Comparison of ENCODE assay signal across 8 cellular contexts in genomic region chr7:120272896-120273475, GRCh38. TPM values are rescaled to one million over a fixed set of nuclear protein-coding genes. Genes with fewer than 3 reads are reported as not detected.
DNase-seq lines count a peak whose midpoint lies in the region; ATAC-seq and TF ChIP-seq lines count a peak whose summit lies in the region.

Gene KCND2 (plus strand): TSS chr7:120273175.

- CTCF ChIA-PET in mammary epithelial cell (lab: Charles Lee; ENCODE audit: low non-redundant PET): no interaction called here
- CTCF ChIA-PET in CD8-positive, alpha-beta T cell (lab: Charles Lee): no interaction called here

- H3K4me2 ChIP-seq in MM.1S (ENCODE audit: low read depth, low read length) (peak within 1 kb of the TSS; percentile 95), mammary epithelial cell (ENCODE audit: insufficient read depth, low read depth, low read length) (peak within 1 kb of the TSS; percentile 72)

- H3K4me3 Mint-ChIP-seq in natural killer cell treated with Interleukin-12 subunit alpha and Interleukin-12 subunit beta and Interleukin-15 and Interleukin-18, amount 100 ng/mL, for 72 hours: no peak within 1 kb of the TSS
- no peak within 1 kb of the TSS for H3K4me3 Mint-ChIP-seq in CD8-positive, alpha-beta T cell

- H3K36me3 Mint-ChIP-seq in natural killer cell treated with Interleukin-12 subunit alpha and Interleukin-12 subunit beta and Interleukin-15 and Interleukin-18, amount 100 ng/mL, for 72 hours: no peaks in the 10 kb centered on the region
- H3K36me3 Mint-ChIP-seq in CD8-positive, alpha-beta T cell: no peaks in the 10 kb centered on the region

- peaks cover 6% of the 10 kb centered on the region in 2 donors for H3K27me3 Mint-ChIP-seq in natural killer cell treated with Interleukin-12 subunit alpha and Interleukin-12 subunit beta and Interleukin-15 and Interleukin-18, amount 100 ng/mL, for 72 hours
- H3K27me3 Mint-ChIP-seq in CD8-positive, alpha-beta T cell (ENCODE audit: low read depth): peaks cover 30% of the 10 kb centered on the region

- intact Hi-C loops in mammary epithelial cell (cut with micrococcal nuclease) (loop anchor here (1.0 to 5.0 kb wide), 3 partner anchors 282 to 1001 kb away; no protein-coding TSS in a partner anchor), right lobe of liver (cut with DNase I) (no loop called here)
- intact Hi-C loops in CD8-positive, alpha-beta T cell (cut with DNase I, micrococcal nuclease): no loop called here

- peak within 1 kb of the TSS; percentile 76 for H3K4me3 ChIP-seq in MM.1S (ENCODE audit: low read length)
- H3K4me3 ChIP-seq in mammary epithelial cell (replicated peaks in 1 of 3; ENCODE audit: insufficient read depth in 1 of 3, low read depth in 2 of 3, low read length in 3 of 3): peak within 1 kb of the TSS; percentile 31 to 44 (median 43)
- peak within 1 kb of the TSS; percentile 12 to 21 (median 13) for H3K4me3 ChIP-seq in right lobe of liver
- peak within 1 kb of the TSS; percentile 16 to 52 (median 20) for H3K4me3 ChIP-seq in tibial nerve
- H3K4me3 ChIP-seq in CD8-positive, alpha-beta T cell (ENCODE audit: low read depth, low read length): no peak within 1 kb of the TSS

- TF ChIP-seq CTCF in GM13976 (IDR thresholded peaks at IDR 0.05; ENCODE audit: borderline replicate concordance, control extremely low read depth, extremely low read depth, insufficient read depth, missing control alignments) (no peak), MM.1S (IDR thresholded peaks at IDR 0.05; ENCODE audit: low read length) (no peak), mammary epithelial cell (conservative IDR thresholded peaks at IDR 0.05 in 1 of 2, IDR thresholded peaks at IDR 0.05 in 1 of 2; ENCODE audit: extremely low read depth in 1 of 2, insufficient read depth in 1 of 2, low read depth in 1 of 2, low read length in 2 of 2) (no peak), right lobe of liver (IDR thresholded peaks at IDR 0.05) (no peak), tibial nerve (IDR thresholded peaks at IDR 0.05) (no peak)
- TF ChIP-seq CTCF in CD8-positive, alpha-beta T cell (IDR thresholded peaks at IDR 0.05): no peak

- H3K9me3 ChIP-seq in MM.1S (replicated peaks; ENCODE audit: insufficient read depth, low read length) (no peaks in the 10 kb centered on the region), mammary epithelial cell (replicated peaks; ENCODE audit: insufficient read depth, low read length) (no peaks in the 10 kb centered on the region), right lobe of liver (no peaks in the 10 kb centered on the region), tibial nerve (peaks cover 0 to 7% (median 0%) of the 10 kb centered on the region in 4 donors)
- H3K9me3 ChIP-seq in CD8-positive, alpha-beta T cell (ENCODE audit: low read length): no peaks in the 10 kb centered on the region

- dilution Hi-C loops in mammary epithelial cell (cut with HindIII; ENCODE audit: low sequenced_read_pairs): no loop called here

- H3K9me2 ChIP-seq in MM.1S (replicated peaks; ENCODE audit: insufficient read depth, low read length): no peaks in the 10 kb centered on the region

- DNase-seq in GM13976 (ENCODE audit: low spot score): peak; percentile 46
- DNase-seq in MM.1S: peak; percentile 21
- no peak for DNase-seq in mammary epithelial cell
- DNase-seq in right lobe of liver: no peak
- no peak for DNase-seq in tibial nerve (ENCODE audit: low spot score in 2 of 2)
- no peak for DNase-seq in natural killer cell treated with Interleukin-12 subunit alpha and Interleukin-12 subunit beta and Interleukin-15 and Interleukin-18, amount 100 ng/mL, for 72 hours (ENCODE audit: low spot score)
- no peak for DNase-seq in CD8-positive, alpha-beta T cell

- no peak within 1 kb of the TSS for H3K27ac Mint-ChIP-seq in natural killer cell treated with Interleukin-12 subunit alpha and Interleukin-12 subunit beta and Interleukin-15 and Interleukin-18, amount 100 ng/mL, for 72 hours
- H3K27ac Mint-ChIP-seq in CD8-positive, alpha-beta T cell: no peak within 1 kb of the TSS

- H3K36me3 ChIP-seq in MM.1S (replicated peaks; ENCODE audit: insufficient read depth, low read length) (no peaks in the 10 kb centered on the region), mammary epithelial cell (ENCODE audit: insufficient read depth, low read length) (no peaks in the 10 kb centered on the region), right lobe of liver (no peaks in the 10 kb centered on the region), tibial nerve (no peaks in the 10 kb centered on the region)
- no peaks in the 10 kb centered on the region for H3K36me3 ChIP-seq in CD8-positive, alpha-beta T cell (ENCODE audit: insufficient read depth, low read length)

- 0 out of 2 replicates have a peak, but pooled peaks cover 5% of the 10 kb centered on the region for H3F3A ChIP-seq in MM.1S (ENCODE audit: insufficient read depth, low read length)

- TF ChIP-seq EP300 in tibial nerve (IDR thresholded peaks at IDR 0.05): no peak

- peaks cover 2% of the 10 kb centered on the region for H3K9me3 Mint-ChIP-seq in natural killer cell treated with Interleukin-12 subunit alpha and Interleukin-12 subunit beta and Interleukin-15 and Interleukin-18, amount 100 ng/mL, for 72 hours
- peaks cover 5% of the 10 kb centered on the region for H3K9me3 Mint-ChIP-seq in CD8-positive, alpha-beta T cell

- WGBS in mammary epithelial cell (ENCODE audit: low coverage, missing lambda C conversion rate): 0% methylated on average over 8 of the region's 59 CpGs
- 4% methylated on average over 27 of the region's 59 CpGs for WGBS in right lobe of liver (ENCODE audit: insufficient coverage, low coverage, low lambda C conversion rate, missing lambda C conversion rate)
- WGBS in tibial nerve, 2 donors: 0 to 2% methylated on average over 25 to 45 of the region's 59 CpGs

- in situ Hi-C loops in GM13976 (cut with MboI; ENCODE audit: low sequenced_read_pairs, unreplicated experiment): loop anchor here (10.0 to 25.0 kb wide), 5 partner anchors 122 to 1011 kb away; no protein-coding TSS in a partner anchor
- in situ Hi-C loops in mammary epithelial cell (cut with MboI; ENCODE audit: low sequenced_read_pairs in 2 of 2): loop anchor here (25.0 kb wide), 2 partner anchors 336 to 1011 kb away; no protein-coding TSS in a partner anchor

- H3K27me3 ChIP-seq in MM.1S (replicated peaks; ENCODE audit: insufficient read depth, low read length) (no peaks in the 10 kb centered on the region), mammary epithelial cell (ENCODE audit: insufficient read depth, low read length) (peaks cover 10% of the 10 kb centered on the region), right lobe of liver (peaks cover 0 to 3% of the 10 kb centered on the region in 2 donors), tibial nerve (peaks cover 0 to 20% of the 10 kb centered on the region in 2 donors)
- no peaks in the 10 kb centered on the region for H3K27me3 ChIP-seq in CD8-positive, alpha-beta T cell (ENCODE audit: insufficient read depth, low read length)

- H3K9ac ChIP-seq in MM.1S (ENCODE audit: low read length) (peak within 1 kb of the TSS; percentile 50; the same call in 1 of the 2 replicates), mammary epithelial cell (ENCODE audit: insufficient read depth, low read length) (no peak within 1 kb of the TSS)

- POLR2A ChIA-PET in CD8-positive, alpha-beta T cell (lab: Charles Lee): no interaction called here

- no peaks in the 10 kb centered on the region for H3K4me1 Mint-ChIP-seq in natural killer cell treated with Interleukin-12 subunit alpha and Interleukin-12 subunit beta and Interleukin-15 and Interleukin-18, amount 100 ng/mL, for 72 hours (ENCODE audit: low read depth in 2 of 2)
- no peaks in the 10 kb centered on the region for H3K4me1 Mint-ChIP-seq in CD8-positive, alpha-beta T cell (ENCODE audit: low read depth)

- H3K79me2 ChIP-seq in MM.1S (ENCODE audit: low read length) (no peaks in the 10 kb centered on the region), mammary epithelial cell (ENCODE audit: insufficient read depth, low read length) (no peaks in the 10 kb centered on the region)

- H3K27ac ChIP-seq in MM.1S (ENCODE audit: low read length) (no peak within 1 kb of the TSS), mammary epithelial cell (ENCODE audit: insufficient read depth, low read depth, low read length) (no peak within 1 kb of the TSS), right lobe of liver (no peak within 1 kb of the TSS), tibial nerve (no peak within 1 kb of the TSS)
- no peak within 1 kb of the TSS for H3K27ac ChIP-seq in CD8-positive, alpha-beta T cell (ENCODE audit: low read depth, low read length)

- ATAC-seq in GM21786 (IDR thresholded peaks at IDR 0.05; ENCODE audit: unreplicated experiment) (peak; percentile 28), right lobe of liver (no peak)
- ATAC-seq in natural killer cell treated with Interleukin-12 subunit alpha and Interleukin-12 subunit beta and Interleukin-15 and Interleukin-18, amount 100 ng/mL, for 72 hours: no peak
- no peak for ATAC-seq in CD8-positive, alpha-beta T cell

- H3K4me1 ChIP-seq in MM.1S (ENCODE audit: low read length) (peaks cover 6% of the 10 kb centered on the region; the same call in 1 of the 2 replicates), mammary epithelial cell (ENCODE audit: insufficient read depth, low read length) (peaks cover 8% of the 10 kb centered on the region), right lobe of liver (peaks cover 0 to 9% (median 0%) of the 10 kb centered on the region in 4 donors), tibial nerve (peaks cover 0 to 17% (median 0%) of the 10 kb centered on the region in 4 donors)
- H3K4me1 ChIP-seq in CD8-positive, alpha-beta T cell (ENCODE audit: insufficient read depth, low read length): no peaks in the 10 kb centered on the region

- BruUV-seq in mammary epithelial cell (replicated peaks; lab: Mats Ljungman, UMichigan): no TSS peak

- TF ChIP-seq POLR2A in right lobe of liver (IDR thresholded peaks at IDR 0.05): no peak
- no peak for TF ChIP-seq POLR2A in tibial nerve (IDR thresholded peaks at IDR 0.05)

- peak within 1 kb of the TSS; percentile 87 for H2AFZ ChIP-seq in MM.1S (ENCODE audit: low read length)
- H2AFZ ChIP-seq in mammary epithelial cell (ENCODE audit: low read depth, low read length): peak within 1 kb of the TSS; percentile 80

- H4K20me1 ChIP-seq in MM.1S (ENCODE audit: insufficient read depth, low read length) (no peaks in the 10 kb centered on the region), mammary epithelial cell (ENCODE audit: insufficient read depth, low read length) (no peaks in the 10 kb centered on the region)

RNA-seq across cellular contexts. Expression of gene KCND2, which starts in this region (rescaled TPM):
- total RNA-seq in mammary epithelial cell (under 1 TPM in 1 of 2 donors, not detected in 1; 0.17 TPM), right lobe of liver (under 1 TPM in 2 of 6 experiments, not detected in 4; 0.04 to 0.49 TPM), tibial nerve (1 to 10 TPM in 1 of 4 donors, under 1 TPM in 2, not detected in 1; under 0.01 to 1.3 (median 0.59) TPM)
- polyA plus RNA-seq in mammary epithelial cell: not detected
- polyA minus RNA-seq in mammary epithelial cell: not detected
- total RNA-seq in natural killer cell treated with Interleukin-12 subunit alpha and Interleukin-12 subunit beta and Interleukin-15 and Interleukin-18, amount 100 ng/mL, for 72 hours: not detected
- total RNA-seq in CD8-positive, alpha-beta T cell: not detected

Comparison
In these comparisons a context has a peak if more than half of its experiments do, and no peak if none do; other contexts are left out.
1. DNase-seq: peak in GM13976 (single experiment) and MM.1S (single experiment); none in mammary epithelial cell (single experiment), right lobe of liver (0 of 3), tibial nerve (0 of 2), natural killer cell treated with Interleukin-12 subunit alpha and Interleukin-12 subunit beta and Interleukin-15 and Interleukin-18, amount 100 ng/mL, for 72 hours (single experiment) and CD8-positive, alpha-beta T cell (0 of 7).